In the genomic region with DNA sequence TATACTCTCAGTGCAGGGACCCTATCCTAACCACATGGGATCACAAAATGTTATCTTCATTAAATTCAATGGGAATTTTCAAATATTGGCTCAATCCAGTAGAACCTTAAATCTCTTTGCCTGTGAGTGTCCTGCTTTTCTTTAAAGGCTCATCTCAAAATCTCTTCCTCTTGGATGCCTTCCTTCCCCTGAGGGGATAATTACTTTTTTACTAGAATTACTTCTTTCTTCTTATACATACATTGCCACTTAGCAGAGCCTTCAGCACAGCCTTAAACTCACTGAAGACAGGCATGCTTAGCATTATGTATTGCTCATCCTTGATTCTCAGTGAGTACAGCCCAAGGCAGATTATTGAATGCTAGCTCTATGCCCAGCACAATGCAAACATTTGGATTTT, we compare ENCODE assay signal across 14 cellular contexts.
"Had no signal": no experiment of that assay in that cellular context is flagged by ENCODE, and none has a peak within 500 bp of the region (broad histone marks: within the 10 kb centered on the region; RNA-seq: fewer than 3 reads in every experiment).

No MANE protein-coding gene starts in this region.

- H3K36me3 ChIP-seq: heart left ventricle, neutrophil had no signal

- H3K4me3 ChIP-seq: dorsolateral prefrontal cortex, heart left ventricle had no signal

- H3K9me3 ChIP-seq: heart left ventricle, neutrophil had no signal

- DNase-seq: cortex of kidney; dorsolateral prefrontal cortex; effector CD8-positive, alpha-beta T cell; heart left ventricle; hippocampal formation; kidney glomerular epithelial cell; mammary epithelial cell; naive thymus-derived CD4-positive, alpha-beta T cell; nephron progenitor cell; right cardiac atrium; small intestine; stimulated activated CD4-positive, alpha-beta T cell treated with anti-CD3 and anti-CD28 coated beads, Interleukin-12 subunit alpha, Interleukin-12 subunit beta, amount 100 ng/mL, for 4 hours; stimulated activated naive CD4-positive, alpha-beta T cell treated with Interleukin-2 at 50 U/mL for 16 hours had no signal

- H3K27me3 ChIP-seq: heart left ventricle, neutrophil had no signal

- H3K27ac ChIP-seq: dorsolateral prefrontal cortex, heart left ventricle, neutrophil had no signal

- H3K4me1 ChIP-seq: heart left ventricle had no signal
